In the genomic region with DNA sequence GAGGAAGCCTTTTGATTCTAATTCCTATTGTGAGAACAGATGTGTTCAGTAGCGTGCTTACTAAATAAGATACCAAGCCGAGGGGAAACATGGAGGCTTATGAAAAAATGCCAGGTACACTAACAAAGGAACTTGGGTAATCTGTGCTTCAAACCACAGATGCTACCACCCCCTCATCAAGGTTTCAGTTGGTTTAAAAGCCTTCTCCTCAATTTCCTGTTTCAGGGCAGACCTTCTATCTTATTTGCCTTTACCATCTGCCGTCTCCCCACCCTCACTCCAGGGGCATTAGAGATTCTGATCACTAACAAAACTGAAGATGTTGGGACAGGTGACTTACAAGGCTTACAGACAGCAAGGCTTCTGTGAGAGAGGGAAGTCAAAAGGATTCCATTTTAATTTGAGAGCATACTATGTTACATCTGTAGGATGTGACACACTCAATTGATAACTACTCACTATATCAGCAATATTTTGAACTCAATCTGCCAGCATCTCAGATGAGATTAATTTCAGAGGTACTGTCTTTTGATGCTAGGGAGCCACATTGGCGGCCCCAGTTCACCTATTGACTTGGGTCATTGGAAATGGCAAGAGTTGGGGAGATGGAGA, we compare ENCODE assay signal across 10 cellular contexts.
DNase-seq lines count a peak whose midpoint lies in the region; ATAC-seq and TF ChIP-seq lines count a peak whose summit lies in the region.
"Had no signal": no experiment of that assay in that cellular context is flagged by ENCODE, and none has a peak within 500 bp of the region (broad histone marks: within the 10 kb centered on the region; RNA-seq: fewer than 3 reads in every experiment).

No MANE protein-coding gene starts in this region.

- H3K4me2 ChIP-seq in OCI-LY1 (ENCODE audit: low read length) (0 out of 2 replicates have a peak overlapping the region, but pooled peaks have one; percentile 1), Karpas-422 (ENCODE audit: low read depth, low read length, poor library complexity, severe bottlenecking) (no peak overlapping the region)
- H3K4me2 ChIP-seq: BLaER1 had no signal

- H3K4me1 ChIP-seq in OCI-LY1 (ENCODE audit: insufficient read depth, low read length, severe bottlenecking) (peaks cover 24% of the 10 kb centered on the region), Karpas-422 (ENCODE audit: low read length) (peaks cover 11% of the 10 kb centered on the region)
- H3K4me1 ChIP-seq: prostate gland had no signal

- H3K9me2 ChIP-seq in OCI-LY1 (ENCODE audit: low read depth, low read length) (no peaks in the 10 kb centered on the region), Karpas-422 (replicated peaks; ENCODE audit: insufficient read depth, low read length) (no peaks in the 10 kb centered on the region)

- ATAC-seq in HG02885 (IDR thresholded peaks at IDR 0.05; ENCODE audit: poor library complexity, unreplicated experiment) (peak; percentile 77), left ventricle myocardium superior (no peak)

- no peaks in the 10 kb centered on the region for H3K27me3 ChIP-seq in OCI-LY1 (ENCODE audit: insufficient read depth, low read length)
- H3K27me3 ChIP-seq in Karpas-422 (ENCODE audit: low read length) = no peaks in the 10 kb centered on the region
- H3K27me3 ChIP-seq: BLaER1 had no signal

- TF ChIP-seq CTCF in OCI-LY1 (IDR thresholded peaks at IDR 0.05; ENCODE audit: low read length) = no peak

- H3K9ac ChIP-seq in OCI-LY1 (ENCODE audit: low read length) = no peak overlapping the region
- H3K9ac ChIP-seq in Karpas-422 (ENCODE audit: low read length) = no peak overlapping the region
- H3K9ac ChIP-seq: BLaER1 had no signal

- no peaks in the 10 kb centered on the region for H3F3A ChIP-seq in OCI-LY1 (ENCODE audit: insufficient read depth, low read length)

- H4K20me1 ChIP-seq in OCI-LY1 (ENCODE audit: insufficient read depth, low read length) = no peaks in the 10 kb centered on the region
- H4K20me1 ChIP-seq in Karpas-422 (ENCODE audit: insufficient read depth, low read depth, low read length) = no peaks in the 10 kb centered on the region
- H4K20me1 ChIP-seq: BLaER1 had no signal

- intact Hi-C loops in left ventricle myocardium superior (cut with micrococcal nuclease) = no loop called here

- H3K9me3 ChIP-seq in OCI-LY1 (ENCODE audit: low read length) (no peaks in the 10 kb centered on the region), Karpas-422 (ENCODE audit: low read length) (no peaks in the 10 kb centered on the region)
- H3K9me3 ChIP-seq: prostate gland had no signal

- no peaks in the 10 kb centered on the region for H3K79me2 ChIP-seq in OCI-LY1 (ENCODE audit: insufficient read depth, low read length)
- H3K79me2 ChIP-seq in Karpas-422 (ENCODE audit: low read length) = no peaks in the 10 kb centered on the region

- H2AFZ ChIP-seq in OCI-LY1 (ENCODE audit: low read length) (0 out of 2 replicates have a peak overlapping the region, but pooled peaks have one; percentile 16), Karpas-422 (ENCODE audit: low read length) (no peak overlapping the region)

- H3K4me3 ChIP-seq in OCI-LY1 (ENCODE audit: low read depth, low read length, poor library complexity, severe bottlenecking) (no peak overlapping the region), Karpas-422 (ENCODE audit: low read length) (no peak overlapping the region)
- H3K4me3 ChIP-seq: BLaER1, prostate gland had no signal

- DNase-seq in stimulated activated CD4-positive, alpha-beta T cell treated with anti-CD3 and anti-CD28 coated beads, Interleukin-4, amount 100 ng/mL, for 24 hours = peak; percentile 37
- no peak for DNase-seq in stimulated activated CD4-positive, alpha-beta T cell treated with anti-CD3 and anti-CD28 coated beads, Interleukin-12 subunit alpha, Interleukin-12 subunit beta, amount 100 ng/mL, for 4 hours
- DNase-seq in Karpas-422 = no peak
- DNase-seq in GF-D8 (lab: John Stamatoyannopoulos, UW) = no peak
- no peak for DNase-seq in NCI-H187 treated with DMSO at 0.1 percent for 48 hours (lab: John Stamatoyannopoulos, UW)
- DNase-seq in left ventricle myocardium superior = no peak

- H3K27ac ChIP-seq in OCI-LY1 (ENCODE audit: low read depth, low read length, poor library complexity, severe bottlenecking) (peak overlapping the region; percentile 1), Karpas-422 (ENCODE audit: low read length) (no peak overlapping the region)
- H3K27ac ChIP-seq: BLaER1, prostate gland had no signal

- H3K36me3 ChIP-seq in OCI-LY1 (ENCODE audit: insufficient read depth, low read length) (no peaks in the 10 kb centered on the region), Karpas-422 (ENCODE audit: insufficient read depth, low read length) (no peaks in the 10 kb centered on the region)
- H3K36me3 ChIP-seq: BLaER1, prostate gland had no signal
